In genomic region chr17:45147102-45147580, GRCh38 we compare ENCODE assay signal across 8 cellular contexts. TPM values are rescaled to one million over a fixed set of nuclear protein-coding genes. Genes with fewer than 3 reads are reported as not detected.
A peak's percentile ranks its signal among the peaks of the same experiment; 100 is the strongest.
DNase-seq lines count a peak whose midpoint lies in the region; ATAC-seq and TF ChIP-seq lines count a peak whose summit lies in the region.

No MANE protein-coding gene starts in this region.

- POLR2A ChIA-PET in CD4-positive, alpha-beta T cell (lab: Charles Lee): interaction anchor here (0.7 to 10.9 kb wide), 11 partner anchors 9 to 170 kb away, joined by 4 to 630 read pairs (median 29); partner anchors contain the start of genes ACBD4, DCAKD, FMNL1 and HEXIM2

- peak overlapping the region; percentile 99 for H3K27ac Mint-ChIP-seq in CD4-positive, alpha-beta T cell
- peak overlapping the region; percentile 98 for H3K27ac Mint-ChIP-seq in activated T-helper 1 cell treated with anti-CD3 and anti-CD28 coated beads, Interleukin-12 subunit alpha, Interleukin-12 subunit beta, Interleukin-2, Interleukin-4 antibody, amounts not matched to agents 30 ng/mL and 10 ng/mL and 1 ng/mL, durations not matched to agents 14 hours and 24 hours and 36 hours
- peak overlapping the region; percentile 100 for H3K27ac Mint-ChIP-seq in progenitor cell of endocrine pancreas

- H3K9me3 ChIP-seq in CD4-positive, alpha-beta T cell (ENCODE audit: control insufficient read depth, low read length): no peaks in the 10 kb centered on the region

- peaks cover 8% of the 10 kb centered on the region for H3K27me3 Mint-ChIP-seq in CD4-positive, alpha-beta T cell
- H3K27me3 Mint-ChIP-seq in activated T-helper 1 cell treated with anti-CD3 and anti-CD28 coated beads, Interleukin-12 subunit alpha, Interleukin-12 subunit beta, Interleukin-2, Interleukin-4 antibody, amounts not matched to agents 30 ng/mL and 10 ng/mL and 1 ng/mL, durations not matched to agents 14 hours and 24 hours and 36 hours (ENCODE audit: insufficient read depth): no peaks in the 10 kb centered on the region
- no peaks in the 10 kb centered on the region for H3K27me3 Mint-ChIP-seq in progenitor cell of endocrine pancreas

- intact Hi-C loops in CD4-positive, alpha-beta T cell (cut with DNase I, micrococcal nuclease): loop anchor here (5.0 kb wide), 3 partner anchors 85 to 170 kb away; partner anchors contain the start of genes DCAKD (in 1 of the 2), MAP3K14 (in 1 of the 2) and NMT1 (in 1 of the 2)
- intact Hi-C loops in activated T-helper 1 cell treated with anti-CD3 and anti-CD28 coated beads, Interleukin-12 subunit alpha, Interleukin-12 subunit beta, Interleukin-2, Interleukin-4 antibody, amounts not matched to agents 30 ng/mL and 10 ng/mL and 1 ng/mL, durations not matched to agents 14 hours and 24 hours and 36 hours (cut with micrococcal nuclease): loop anchor here (1.0 kb wide), 2 partner anchors 12 to 458 kb away; partner anchors contain the start of genes ACBD4 and CCDC43
- intact Hi-C loops in Right ventricle myocardium inferior (cut with DNase I): loop anchor here (1.0 to 10.0 kb wide), 2 partner anchors 14 to 168 kb away; partner anchors contain the start of genes HEXIM2 and MAP3K14

- CTCF ChIA-PET in CD4-positive, alpha-beta T cell (lab: Charles Lee): interaction anchor here (1.8 to 6.4 kb wide), 3 partner anchors 12 to 50 kb away, joined by 5 to 168 read pairs (median 79); partner anchors contain the start of gene ACBD4

- no peak for TF ChIP-seq CTCF in CD4-positive, alpha-beta T cell (IDR thresholded peaks at IDR 0.05)
- no peak for TF ChIP-seq CTCF in progenitor cell of endocrine pancreas (IDR thresholded peaks at IDR 0.05; ENCODE audit: unreplicated experiment)

- H3K4me3 Mint-ChIP-seq in CD4-positive, alpha-beta T cell: peak overlapping the region; percentile 94
- H3K4me3 Mint-ChIP-seq in activated T-helper 1 cell treated with anti-CD3 and anti-CD28 coated beads, Interleukin-12 subunit alpha, Interleukin-12 subunit beta, Interleukin-2, Interleukin-4 antibody, amounts not matched to agents 30 ng/mL and 10 ng/mL and 1 ng/mL, durations not matched to agents 14 hours and 24 hours and 36 hours: peak overlapping the region; percentile 96
- H3K4me3 Mint-ChIP-seq in progenitor cell of endocrine pancreas (ENCODE audit: low read depth): peak overlapping the region; percentile 99

- peak in 3 of 10 experiments; percentile 15 to 67 (median 58) for DNase-seq in CD4-positive, alpha-beta T cell
- DNase-seq in NCI-H2171 treated with DMSO at 0.1 percent for 48 hours (lab: John Stamatoyannopoulos, UW) (peak; percentile 92), Right ventricle myocardium inferior (ENCODE audit: missing footprints) (peak; percentile 68), progenitor cell of endocrine pancreas (ENCODE audit: low spot score, unreplicated experiment) (no peak)
- no peak for DNase-seq in activated T-helper 1 cell treated with anti-CD3 and anti-CD28 coated beads, Interleukin-12 subunit alpha, Interleukin-12 subunit beta, Interleukin-2, Interleukin-4 antibody, amounts not matched to agents 30 ng/mL and 10 ng/mL and 1 ng/mL, durations not matched to agents 14 hours and 24 hours and 36 hours (ENCODE audit: low spot score)

- no peaks in the 10 kb centered on the region for H3K9me3 Mint-ChIP-seq in CD4-positive, alpha-beta T cell
- H3K9me3 Mint-ChIP-seq in activated T-helper 1 cell treated with anti-CD3 and anti-CD28 coated beads, Interleukin-12 subunit alpha, Interleukin-12 subunit beta, Interleukin-2, Interleukin-4 antibody, amounts not matched to agents 30 ng/mL and 10 ng/mL and 1 ng/mL, durations not matched to agents 14 hours and 24 hours and 36 hours: no peaks in the 10 kb centered on the region
- H3K9me3 Mint-ChIP-seq in progenitor cell of endocrine pancreas (ENCODE audit: low read depth): no peaks in the 10 kb centered on the region

- H3K27me3 ChIP-seq in CD4-positive, alpha-beta T cell (ENCODE audit: control insufficient read depth, insufficient read depth, low read length): no peaks in the 10 kb centered on the region

- peak overlapping the region; percentile 93 for H3K27ac ChIP-seq in CD4-positive, alpha-beta T cell (ENCODE audit: low read depth, low read length)

- H3K36me3 Mint-ChIP-seq in CD4-positive, alpha-beta T cell (ENCODE audit: low read depth): peaks cover 29% of the 10 kb centered on the region
- H3K36me3 Mint-ChIP-seq in activated T-helper 1 cell treated with anti-CD3 and anti-CD28 coated beads, Interleukin-12 subunit alpha, Interleukin-12 subunit beta, Interleukin-2, Interleukin-4 antibody, amounts not matched to agents 30 ng/mL and 10 ng/mL and 1 ng/mL, durations not matched to agents 14 hours and 24 hours and 36 hours (ENCODE audit: low read depth): peaks cover 17% of the 10 kb centered on the region
- H3K36me3 Mint-ChIP-seq in progenitor cell of endocrine pancreas (ENCODE audit: insufficient read depth): no peaks in the 10 kb centered on the region

- peaks cover 69% of the 10 kb centered on the region for H3K4me1 Mint-ChIP-seq in CD4-positive, alpha-beta T cell (ENCODE audit: low read depth)
- peaks cover 25% of the 10 kb centered on the region for H3K4me1 Mint-ChIP-seq in activated T-helper 1 cell treated with anti-CD3 and anti-CD28 coated beads, Interleukin-12 subunit alpha, Interleukin-12 subunit beta, Interleukin-2, Interleukin-4 antibody, amounts not matched to agents 30 ng/mL and 10 ng/mL and 1 ng/mL, durations not matched to agents 14 hours and 24 hours and 36 hours (ENCODE audit: low read depth)
- peaks cover 26% of the 10 kb centered on the region for H3K4me1 Mint-ChIP-seq in progenitor cell of endocrine pancreas (ENCODE audit: low read depth)

- peak; percentile 3 for ATAC-seq in CD4-positive, alpha-beta T cell (ENCODE audit: poor library complexity)
- ATAC-seq in GM18907 (IDR thresholded peaks at IDR 0.05; ENCODE audit: unreplicated experiment) (peak; percentile 5), Right ventricle myocardium inferior (no peak), HG03571 (IDR thresholded peaks at IDR 0.05; ENCODE audit: unreplicated experiment) (no peak), HG02852 (IDR thresholded peaks at IDR 0.05; ENCODE audit: unreplicated experiment) (no peak)

RNA-seq across cellular contexts. Expression of gene HEXIM1, which starts 1.1 kb away (rescaled TPM):
- total RNA-seq in CD4-positive, alpha-beta T cell: 10 to 100 TPM; 50.5 to 50.9 TPM
- total RNA-seq in activated T-helper 1 cell treated with anti-CD3 and anti-CD28 coated beads, Interleukin-12 subunit alpha, Interleukin-12 subunit beta, Interleukin-2, Interleukin-4 antibody, amounts not matched to agents 30 ng/mL and 10 ng/mL and 1 ng/mL, durations not matched to agents 14 hours and 24 hours and 36 hours: 65.9 and 67.9 TPM in 2 replicates
- total RNA-seq in Right ventricle myocardium inferior: 33.1 TPM
- total RNA-seq in progenitor cell of endocrine pancreas: 32.9 and 33.3 TPM in 2 replicates

RNA-seq across cellular contexts. Expression of gene ACBD4, which starts 11.7 kb away (rescaled TPM):
- total RNA-seq in CD4-positive, alpha-beta T cell: 10 to 100 TPM; 24.8 to 26.3 TPM
- 11.3 and 12.5 TPM in 2 replicates for total RNA-seq in activated T-helper 1 cell treated with anti-CD3 and anti-CD28 coated beads, Interleukin-12 subunit alpha, Interleukin-12 subunit beta, Interleukin-2, Interleukin-4 antibody, amounts not matched to agents 30 ng/mL and 10 ng/mL and 1 ng/mL, durations not matched to agents 14 hours and 24 hours and 36 hours
- total RNA-seq in Right ventricle myocardium inferior: 6.7 TPM
- total RNA-seq in progenitor cell of endocrine pancreas: 14.1 and 15.7 TPM in 2 replicates

RNA-seq across cellular contexts. Expression of gene HEXIM2, which starts 14.5 kb away (rescaled TPM):
- 1 to 10 TPM; 1.3 to 1.5 TPM for total RNA-seq in CD4-positive, alpha-beta T cell
- total RNA-seq in activated T-helper 1 cell treated with anti-CD3 and anti-CD28 coated beads, Interleukin-12 subunit alpha, Interleukin-12 subunit beta, Interleukin-2, Interleukin-4 antibody, amounts not matched to agents 30 ng/mL and 10 ng/mL and 1 ng/mL, durations not matched to agents 14 hours and 24 hours and 36 hours: 6.7 and 7.1 TPM in 2 replicates
- total RNA-seq in Right ventricle myocardium inferior: 9.0 TPM
- 9.3 and 11.9 TPM in 2 replicates for total RNA-seq in progenitor cell of endocrine pancreas

RNA-seq across cellular contexts. Expression of gene PLCD3, which starts 14.8 kb away (rescaled TPM):
- 1 to 10 TPM; 1.8 to 2.4 TPM for total RNA-seq in CD4-positive, alpha-beta T cell
- 2.4 and 4.3 TPM in 2 replicates for total RNA-seq in activated T-helper 1 cell treated with anti-CD3 and anti-CD28 coated beads, Interleukin-12 subunit alpha, Interleukin-12 subunit beta, Interleukin-2, Interleukin-4 antibody, amounts not matched to agents 30 ng/mL and 10 ng/mL and 1 ng/mL, durations not matched to agents 14 hours and 24 hours and 36 hours
- total RNA-seq in Right ventricle myocardium inferior: 200 TPM
- 23.4 and 26.7 TPM in 2 replicates for total RNA-seq in progenitor cell of endocrine pancreas

Comparison
In these comparisons a context has a peak if more than half of its experiments do, and no peak if none do; other contexts are left out.
1. ATAC-seq: peak in CD4-positive, alpha-beta T cell (single experiment) and GM18907 (single experiment); none in Right ventricle myocardium inferior (single experiment), HG03571 (single experiment) and HG02852 (single experiment).
2. DNase-seq: peak in NCI-H2171 treated with DMSO at 0.1 percent for 48 hours (single experiment) and Right ventricle myocardium inferior (single experiment); none in activated T-helper 1 cell treated with anti-CD3 and anti-CD28 coated beads, Interleukin-12 subunit alpha, Interleukin-12 subunit beta, Interleukin-2, Interleukin-4 antibody, amounts not matched to agents 30 ng/mL and 10 ng/mL and 1 ng/mL, durations not matched to agents 14 hours and 24 hours and 36 hours (single experiment) and progenitor cell of endocrine pancreas (single experiment).
3. Peak in every context shown above with its lines, with median percentiles within 50 percentile points of each other: H3K27ac Mint-ChIP-seq and H3K4me3 Mint-ChIP-seq.